Comparison of ENCODE assay signal across 8 cellular contexts in the genomic region with DNA sequence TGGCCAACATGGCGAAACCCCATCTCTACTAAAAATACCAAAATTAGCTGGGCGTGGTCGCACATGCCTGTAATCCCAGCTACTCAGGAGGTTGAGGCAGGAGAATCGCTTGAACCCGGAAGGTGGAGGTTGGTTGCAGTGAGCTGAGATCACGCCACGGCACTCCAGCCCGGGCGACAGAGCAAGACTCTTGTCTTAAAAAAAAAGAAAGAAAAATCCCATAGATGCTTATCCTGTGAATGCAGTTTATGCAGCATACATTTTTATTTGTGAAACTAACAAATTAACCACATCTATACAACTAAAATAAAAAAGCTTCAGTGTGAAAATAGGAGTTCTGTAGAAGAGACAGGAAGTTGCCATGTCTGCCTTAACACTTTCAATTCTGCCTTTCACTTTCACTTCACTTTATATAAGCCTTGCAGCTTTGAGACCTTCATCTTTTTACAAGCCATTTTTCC. TPM values are rescaled to one million over a fixed set of nuclear protein-coding genes. Genes with fewer than 3 reads are reported as not detected.
DNase-seq lines count a peak whose midpoint lies in the region; ATAC-seq and TF ChIP-seq lines count a peak whose summit lies in the region.

No MANE protein-coding gene starts in this region.

- no peaks in the 10 kb centered on the region for H3K9me3 Mint-ChIP-seq in activated T-cell treated with anti-CD3 and anti-CD28 coated beads, Interleukin-2, amount 50 U/mL, for 72 hours

- H4K20me1 ChIP-seq in DND-41 (ENCODE audit: insufficient read depth, low read length) = no peaks in the 10 kb centered on the region

- ATAC-seq in DND-41 (ENCODE audit: insufficient read depth, low read depth) (peak; percentile 82), thoracic aorta (ENCODE audit: insufficient number of reproducible peaks, low FRiP score, low read depth) (no peak), HG02970 (IDR thresholded peaks at IDR 0.05; ENCODE audit: low FRiP score, unreplicated experiment) (no peak), HG03342 (IDR thresholded peaks at IDR 0.05; ENCODE audit: unreplicated experiment) (no peak)
- peak; percentile 33 to 42 for ATAC-seq in activated T-cell treated with anti-CD3 and anti-CD28 coated beads, Interleukin-2, amount 50 U/mL, for 72 hours (replicated peaks in 1 of 2)

- peak overlapping the region; percentile 96 for H3K27ac Mint-ChIP-seq in activated T-cell treated with anti-CD3 and anti-CD28 coated beads, Interleukin-2, amount 50 U/mL, for 72 hours

- H3K27me3 ChIP-seq in DND-41 (ENCODE audit: insufficient read depth, low read length, poor library complexity) (no peaks in the 10 kb centered on the region), HL-60 (ENCODE audit: insufficient read depth, poor library complexity, severe bottlenecking) (no peaks in the 10 kb centered on the region), thoracic aorta (replicated peaks; ENCODE audit: insufficient read depth) (no peaks in the 10 kb centered on the region)

- H3K9ac ChIP-seq in DND-41 (ENCODE audit: low read depth, low read length) = peak overlapping the region; percentile 52

- H3K27ac ChIP-seq in DND-41 (ENCODE audit: low read length) (peak overlapping the region; percentile 94), HL-60 (replicated peaks) (peak overlapping the region; percentile 44), thoracic aorta (peak overlapping the region in 1 of 2 donors; percentile 11)

- peaks cover 41% of the 10 kb centered on the region for H3K4me1 ChIP-seq in DND-41 (ENCODE audit: insufficient read depth, low read length)
- peaks cover 12 to 15% of the 10 kb centered on the region in 2 donors for H3K4me1 ChIP-seq in thoracic aorta (ENCODE audit: control insufficient read depth in 1 of 2, low read depth in 2 of 2)

- H3K36me3 Mint-ChIP-seq in activated T-cell treated with anti-CD3 and anti-CD28 coated beads, Interleukin-2, amount 50 U/mL, for 72 hours (ENCODE audit: insufficient read depth in 2 of 2) = peaks cover 2% of the 10 kb centered on the region in 2 donors

- peak overlapping the region; percentile 70 to 95 for H3K4me3 Mint-ChIP-seq in activated T-cell treated with anti-CD3 and anti-CD28 coated beads, Interleukin-2, amount 50 U/mL, for 72 hours

- peaks cover 65% of the 10 kb centered on the region for H3K4me1 Mint-ChIP-seq in activated T-cell treated with anti-CD3 and anti-CD28 coated beads, Interleukin-2, amount 50 U/mL, for 72 hours (ENCODE audit: low read depth)

- H3K9me3 ChIP-seq in DND-41 (ENCODE audit: insufficient read depth, low read length, severe bottlenecking) = no peaks in the 10 kb centered on the region
- no peaks in the 10 kb centered on the region for H3K9me3 ChIP-seq in thoracic aorta

- no peaks in the 10 kb centered on the region for H3K27me3 Mint-ChIP-seq in activated T-cell treated with anti-CD3 and anti-CD28 coated beads, Interleukin-2, amount 50 U/mL, for 72 hours (ENCODE audit: low read depth)

- H3K36me3 ChIP-seq in DND-41 (ENCODE audit: insufficient read depth, low read length) (peaks cover 18% of the 10 kb centered on the region; the same call in 1 of the 2 replicates), thoracic aorta (no peaks in the 10 kb centered on the region)

- H3K4me3 ChIP-seq in DND-41 (ENCODE audit: low read depth in 1 of 2, low read length in 2 of 2) = peak overlapping the region; percentile 19 to 52; a peak in 3 of 4 replicates
- peak overlapping the region; percentile 27 for H3K4me3 ChIP-seq in HL-60 (replicated peaks; ENCODE audit: insufficient read depth, low read length)
- H3K4me3 ChIP-seq in thoracic aorta = peak overlapping the region; percentile 59

- H2AFZ ChIP-seq in DND-41 (ENCODE audit: low read depth, low read length) = peak overlapping the region; percentile 50

- H3K4me2 ChIP-seq in DND-41 (ENCODE audit: insufficient read depth, low read length) = peak overlapping the region; percentile 67

- peaks cover 63% of the 10 kb centered on the region for H3K79me2 ChIP-seq in DND-41 (ENCODE audit: insufficient read depth, low read length)

- no peak for TF ChIP-seq CTCF in DND-41 (IDR thresholded peaks at IDR 0.05; ENCODE audit: borderline replicate concordance, extremely low read depth, low read length, poor library complexity, severe bottlenecking)
- TF ChIP-seq CTCF in HL-60 (IDR thresholded peaks at IDR 0.05; ENCODE audit: insufficient read depth, low read length) = no peak
- TF ChIP-seq CTCF in thoracic aorta (IDR thresholded peaks at IDR 0.05) = no peak

- peak; percentile 73 for DNase-seq in DND-41
- DNase-seq in HL-60 (ENCODE audit: low read depth in 1 of 2, low spot score in 1 of 2) = no peak
- DNase-seq in activated T-cell treated with anti-CD3 and anti-CD28 coated beads, Interleukin-2, amount 50 U/mL, for 72 hours = peak in 1 of 2 donors; percentile 31
- DNase-seq in hepatic stellate cell (ENCODE audit: low spot score) = peak; percentile 55
- no peak for DNase-seq in thoracic aorta (ENCODE audit: low spot score)
- DNase-seq in D341Med (ENCODE audit: low spot score) = no peak

RNA-seq across cellular contexts. Expression of a gene that starts 7.1 kb away (rescaled TPM):
- under 1 TPM; 0.26 to 0.28 TPM for total RNA-seq in activated T-cell treated with anti-CD3 and anti-CD28 coated beads, Interleukin-2, amount 50 U/mL, for 72 hours
- 1 to 10 TPM; 4.2 to 4.3 TPM for total RNA-seq in thoracic aorta

RNA-seq across cellular contexts. Expression of a gene that starts 18.5 kb away (rescaled TPM):
- total RNA-seq in activated T-cell treated with anti-CD3 and anti-CD28 coated beads, Interleukin-2, amount 50 U/mL, for 72 hours = under 1 TPM; 0.43 to 0.58 TPM
- total RNA-seq in thoracic aorta = under 1 TPM in 1 of 2 donors, not detected in 1; 0.21 TPM

RNA-seq across cellular contexts. Expression of a gene that starts 45.9 kb away (rescaled TPM):
- total RNA-seq in activated T-cell treated with anti-CD3 and anti-CD28 coated beads, Interleukin-2, amount 50 U/mL, for 72 hours = 100 to 1,000 TPM; 112 to 125 TPM
- total RNA-seq in thoracic aorta = 100 to 1,000 TPM in 1 of 2 donors, 10 to 100 TPM in 1; 98.6 to 100 TPM

Comparison
In these comparisons a context has a peak if more than half of its experiments do, and no peak if none do; other contexts are left out.
1. ATAC-seq: peak in DND-41 (single experiment) and activated T-cell treated with anti-CD3 and anti-CD28 coated beads, Interleukin-2, amount 50 U/mL, for 72 hours (2 of 2); none in thoracic aorta (single experiment), HG02970 (single experiment) and HG03342 (single experiment).
2. DNase-seq: peak in DND-41 (single experiment) and hepatic stellate cell (single experiment); none in HL-60 (0 of 2), thoracic aorta (single experiment) and D341Med (single experiment).
3. RNA of a gene that starts 7.1 kb away (total RNA-seq): 4.2 to 4.3 TPM in thoracic aorta; 0.26 to 0.28 TPM in activated T-cell treated with anti-CD3 and anti-CD28 coated beads, Interleukin-2, amount 50 U/mL, for 72 hours; every median in the first group is over 4 times any median in the second.
4. Peak in every context shown above with its lines, with median percentiles within 50 percentile points of each other: H3K4me3 ChIP-seq.